In genomic region chr1:176178316-176178715, GRCh38 we compare ENCODE assay signal across 14 cellular contexts. TPM values are rescaled to one million over a fixed set of nuclear protein-coding genes. Genes with fewer than 3 reads are reported as not detected.
DNase-seq lines count a peak whose midpoint lies in the region; ATAC-seq and TF ChIP-seq lines count a peak whose summit lies in the region.
"Had no signal": no experiment of that assay in that cellular context is flagged by ENCODE, and none has a peak within 500 bp of the region (broad histone marks: within the 10 kb centered on the region; RNA-seq: fewer than 3 reads in every experiment).

No MANE protein-coding gene starts in this region.

- CTCF ChIA-PET in activated CD4-positive, alpha-beta memory T cell treated with anti-CD3 and anti-CD28 coated beads for 36 hours (lab: Charles Lee): no interaction called here
- CTCF ChIA-PET in activated CD4-positive, alpha-beta memory T cell treated with anti-CD3 and anti-CD28 coated beads, Interleukin-2, amount 10 ng/mL, durations not matched to agents 7 days and 5 days (lab: Charles Lee): no interaction called here

- H3K36me3 Mint-ChIP-seq in activated CD4-positive, alpha-beta memory T cell treated with anti-CD3 and anti-CD28 coated beads for 36 hours: peaks cover 26% of the 10 kb centered on the region
- peaks cover 53% of the 10 kb centered on the region for H3K36me3 Mint-ChIP-seq in activated CD4-positive, alpha-beta memory T cell treated with anti-CD3 and anti-CD28 coated beads, Interleukin-2, amount 10 ng/mL, durations not matched to agents 7 days and 5 days (ENCODE audit: low read depth)
- peaks cover 73% of the 10 kb centered on the region for H3K36me3 Mint-ChIP-seq in brain
- H3K36me3 Mint-ChIP-seq in stimulated activated effector memory CD8-positive, alpha-beta T cell treated with anti-CD3 and anti-CD28 coated beads, Interleukin-12 subunit alpha, Interleukin-12 subunit beta, amount 100 ng/mL, for 72 hours: peaks cover 87% of the 10 kb centered on the region

- H3K79me2 ChIP-seq in OCI-LY3 (ENCODE audit: low read length): peaks cover 25% of the 10 kb centered on the region

- H3K4me3 Mint-ChIP-seq in activated CD4-positive, alpha-beta memory T cell treated with anti-CD3 and anti-CD28 coated beads for 36 hours: peak overlapping the region; percentile 28
- no peak overlapping the region for H3K4me3 Mint-ChIP-seq in activated CD4-positive, alpha-beta memory T cell treated with anti-CD3 and anti-CD28 coated beads, Interleukin-2, amount 10 ng/mL, durations not matched to agents 7 days and 5 days
- no peak overlapping the region for H3K4me3 Mint-ChIP-seq in brain
- peak overlapping the region; percentile 26 for H3K4me3 Mint-ChIP-seq in stimulated activated effector memory CD8-positive, alpha-beta T cell treated with anti-CD3 and anti-CD28 coated beads, Interleukin-12 subunit alpha, Interleukin-12 subunit beta, amount 100 ng/mL, for 72 hours

- peaks cover 16% of the 10 kb centered on the region for H3K4me1 ChIP-seq in OCI-LY3 (ENCODE audit: low read length)

- H3K9ac ChIP-seq in OCI-LY3 (ENCODE audit: low read length): no peak overlapping the region

- peaks cover 7% of the 10 kb centered on the region for H3K36me3 ChIP-seq in OCI-LY3 (replicated peaks; ENCODE audit: low read depth, low read length)

- H3K27me3 Mint-ChIP-seq in activated CD4-positive, alpha-beta memory T cell treated with anti-CD3 and anti-CD28 coated beads for 36 hours: no peaks in the 10 kb centered on the region
- H3K27me3 Mint-ChIP-seq in activated CD4-positive, alpha-beta memory T cell treated with anti-CD3 and anti-CD28 coated beads, Interleukin-2, amount 10 ng/mL, durations not matched to agents 7 days and 5 days: no peaks in the 10 kb centered on the region
- H3K27me3 Mint-ChIP-seq in brain: no peaks in the 10 kb centered on the region

- H3K4me2 ChIP-seq in OCI-LY3 (ENCODE audit: low read length): peak overlapping the region; percentile 58; the same call in 1 of the 2 replicates

- no peak overlapping the region for H2AFZ ChIP-seq in OCI-LY3 (ENCODE audit: low read depth, low read length)

- no peak for DNase-seq in activated CD4-positive, alpha-beta memory T cell treated with anti-CD3 and anti-CD28 coated beads for 36 hours
- no peak for DNase-seq in activated CD4-positive, alpha-beta memory T cell treated with anti-CD3 and anti-CD28 coated beads, Interleukin-2, amount 10 ng/mL, durations not matched to agents 7 days and 5 days
- no peak for DNase-seq in stimulated activated effector memory CD8-positive, alpha-beta T cell treated with anti-CD3 and anti-CD28 coated beads, Interleukin-12 subunit alpha, Interleukin-12 subunit beta, amount 100 ng/mL, for 72 hours (ENCODE audit: low spot score in 2 of 2)
- DNase-seq in posterior cingulate gyrus (no peak), GOT3 (lab: John Stamatoyannopoulos, UW) (no peak)
- DNase-seq: kidney; NCI-H1417 treated with DMSO at 0.1 percent for 48 hours; NCI-H510A treated with DMSO at 0.1 percent for 48 hours; RPMI8226; stimulated activated CD4-positive, alpha-beta T cell treated with anti-CD3 and anti-CD28 coated beads, Interleukin-1b, Interleukin-23, amount 100 ng/mL, for 48 hours; stimulated activated CD8-positive, alpha-beta memory T cell treated with anti-CD3 and anti-CD28 coated beads, Interleukin-4, amount 100 ng/mL, for 48 hours had no signal

- ATAC-seq in stimulated activated effector memory CD8-positive, alpha-beta T cell treated with anti-CD3 and anti-CD28 coated beads, Interleukin-12 subunit alpha, Interleukin-12 subunit beta, amount 100 ng/mL, for 72 hours: no peak
- ATAC-seq in GM19035 (IDR thresholded peaks at IDR 0.05; ENCODE audit: unreplicated experiment): no peak

- no peaks in the 10 kb centered on the region for H3K27me3 ChIP-seq in OCI-LY3 (ENCODE audit: low read depth, low read length)

- no peaks in the 10 kb centered on the region for H3K9me3 ChIP-seq in OCI-LY3 (ENCODE audit: insufficient read depth, low read length)

- H3K4me3 ChIP-seq in OCI-LY3 (ENCODE audit: low read length): no peak overlapping the region

- intact Hi-C loops in activated CD4-positive, alpha-beta memory T cell treated with anti-CD3 and anti-CD28 coated beads for 36 hours (cut with micrococcal nuclease): loop anchor here (1.0 kb wide), 1 partner anchor 29 kb away; the partner anchor contains the start of gene COP1
- intact Hi-C loops in posterior cingulate gyrus (cut with DNase I): no loop called here

- H3K27ac Mint-ChIP-seq in activated CD4-positive, alpha-beta memory T cell treated with anti-CD3 and anti-CD28 coated beads for 36 hours: peak overlapping the region; percentile 68
- H3K27ac Mint-ChIP-seq in activated CD4-positive, alpha-beta memory T cell treated with anti-CD3 and anti-CD28 coated beads, Interleukin-2, amount 10 ng/mL, durations not matched to agents 7 days and 5 days: no peak overlapping the region
- peak overlapping the region in 3 of 5 experiments; percentile 42 to 75 (median 46) for H3K27ac Mint-ChIP-seq in brain
- no peak overlapping the region for H3K27ac Mint-ChIP-seq in stimulated activated effector memory CD8-positive, alpha-beta T cell treated with anti-CD3 and anti-CD28 coated beads, Interleukin-12 subunit alpha, Interleukin-12 subunit beta, amount 100 ng/mL, for 72 hours

- no peaks in the 10 kb centered on the region for H3K9me3 Mint-ChIP-seq in activated CD4-positive, alpha-beta memory T cell treated with anti-CD3 and anti-CD28 coated beads for 36 hours
- H3K9me3 Mint-ChIP-seq in activated CD4-positive, alpha-beta memory T cell treated with anti-CD3 and anti-CD28 coated beads, Interleukin-2, amount 10 ng/mL, durations not matched to agents 7 days and 5 days: no peaks in the 10 kb centered on the region
- no peaks in the 10 kb centered on the region for H3K9me3 Mint-ChIP-seq in brain
- H3K9me3 Mint-ChIP-seq in stimulated activated effector memory CD8-positive, alpha-beta T cell treated with anti-CD3 and anti-CD28 coated beads, Interleukin-12 subunit alpha, Interleukin-12 subunit beta, amount 100 ng/mL, for 72 hours: no peaks in the 10 kb centered on the region

- H4K20me1 ChIP-seq in OCI-LY3 (ENCODE audit: insufficient read depth, low read length): peaks cover 51% of the 10 kb centered on the region

- POLR2A ChIA-PET in activated CD4-positive, alpha-beta memory T cell treated with anti-CD3 and anti-CD28 coated beads for 36 hours (lab: Charles Lee): no interaction called here
- POLR2A ChIA-PET in activated CD4-positive, alpha-beta memory T cell treated with anti-CD3 and anti-CD28 coated beads, Interleukin-2, amount 10 ng/mL, durations not matched to agents 7 days and 5 days (lab: Charles Lee): no interaction called here

- TF ChIP-seq CTCF in OCI-LY3 (IDR thresholded peaks at IDR 0.05; ENCODE audit: low read depth, low read length) (no peak), brain (conservative IDR thresholded peaks at IDR 0.05) (no peak)

- peaks cover 38% of the 10 kb centered on the region for H3K4me1 Mint-ChIP-seq in activated CD4-positive, alpha-beta memory T cell treated with anti-CD3 and anti-CD28 coated beads for 36 hours (ENCODE audit: low read depth)
- peaks cover 26% of the 10 kb centered on the region for H3K4me1 Mint-ChIP-seq in activated CD4-positive, alpha-beta memory T cell treated with anti-CD3 and anti-CD28 coated beads, Interleukin-2, amount 10 ng/mL, durations not matched to agents 7 days and 5 days
- peaks cover 10% of the 10 kb centered on the region for H3K4me1 Mint-ChIP-seq in brain
- H3K4me1 Mint-ChIP-seq in stimulated activated effector memory CD8-positive, alpha-beta T cell treated with anti-CD3 and anti-CD28 coated beads, Interleukin-12 subunit alpha, Interleukin-12 subunit beta, amount 100 ng/mL, for 72 hours: peaks cover 38% of the 10 kb centered on the region

- H3K27ac ChIP-seq in OCI-LY3 (ENCODE audit: low read length): no peak overlapping the region

RNA-seq across cellular contexts. Expression of gene COP1, which starts 28.8 kb away (rescaled TPM):
- 10 to 100 TPM; 34.2 to 34.7 TPM for total RNA-seq in activated CD4-positive, alpha-beta memory T cell treated with anti-CD3 and anti-CD28 coated beads for 36 hours
- total RNA-seq in activated CD4-positive, alpha-beta memory T cell treated with anti-CD3 and anti-CD28 coated beads, Interleukin-2, amount 10 ng/mL, durations not matched to agents 7 days and 5 days: 10 to 100 TPM; 38.8 to 41.4 TPM
- 29.0 TPM for polyA plus RNA-seq in brain (ENCODE audit: insufficient read depth, low read depth, low replicate concordance)

Comparison
In these comparisons a context has a peak if more than half of its experiments do, and no peak if none do; other contexts are left out.
1. H3K27ac Mint-ChIP-seq: peak in activated CD4-positive, alpha-beta memory T cell treated with anti-CD3 and anti-CD28 coated beads for 36 hours (single experiment) and brain (3 of 5); none in activated CD4-positive, alpha-beta memory T cell treated with anti-CD3 and anti-CD28 coated beads, Interleukin-2, amount 10 ng/mL, durations not matched to agents 7 days and 5 days (single experiment) and stimulated activated effector memory CD8-positive, alpha-beta T cell treated with anti-CD3 and anti-CD28 coated beads, Interleukin-12 subunit alpha, Interleukin-12 subunit beta, amount 100 ng/mL, for 72 hours (single experiment).
2. H3K4me3 Mint-ChIP-seq: peak in activated CD4-positive, alpha-beta memory T cell treated with anti-CD3 and anti-CD28 coated beads for 36 hours (single experiment) and stimulated activated effector memory CD8-positive, alpha-beta T cell treated with anti-CD3 and anti-CD28 coated beads, Interleukin-12 subunit alpha, Interleukin-12 subunit beta, amount 100 ng/mL, for 72 hours (single experiment); none in activated CD4-positive, alpha-beta memory T cell treated with anti-CD3 and anti-CD28 coated beads, Interleukin-2, amount 10 ng/mL, durations not matched to agents 7 days and 5 days (single experiment) and brain (0 of 5).